ENCODE assay signal across 15 cellular contexts in genomic region chr6:21500314-21500713, GRCh38.
DNase-seq lines count a peak whose midpoint lies in the region; ATAC-seq and TF ChIP-seq lines count a peak whose summit lies in the region.
"Had no signal": no experiment of that assay in that cellular context is flagged by ENCODE, and none has a peak within 500 bp of the region (broad histone marks: within the 10 kb centered on the region; RNA-seq: fewer than 3 reads in every experiment).

No MANE protein-coding gene starts in this region.

- H3K4ac ChIP-seq in trophoblast cell (ENCODE audit: low read depth, low read length), result no peak overlapping the region

- no peak overlapping the region for H2AFZ ChIP-seq in trophoblast cell (ENCODE audit: insufficient read depth, low read length, poor library complexity)

- no peak overlapping the region for H2AK5ac ChIP-seq in trophoblast cell (ENCODE audit: low read length)

- no peaks in the 10 kb centered on the region for H3K79me1 ChIP-seq in trophoblast cell (ENCODE audit: low read length)

- H2BK5ac ChIP-seq in trophoblast cell (ENCODE audit: low read depth, low read length, poor library complexity), result no peak overlapping the region

- CTCF ChIA-PET in activated CD4-positive, alpha-beta T cell treated with anti-CD3 and anti-CD28 coated beads for 36 hours (lab: Charles Lee), result interaction anchor here (0.7 kb wide), 1 partner anchor 65 kb away, joined by 3 read pairs; no protein-coding TSS in a partner anchor

- H3K14ac ChIP-seq in trophoblast cell (ENCODE audit: low read length), result no peak overlapping the region

- no peak overlapping the region for H3K4me2 ChIP-seq in trophoblast cell (ENCODE audit: low read length)

- POLR2A ChIA-PET in activated CD4-positive, alpha-beta T cell treated with anti-CD3 and anti-CD28 coated beads for 36 hours (lab: Charles Lee), result no interaction called here

- peak overlapping the region; percentile 32 to 72 (median 67) for H3K27ac Mint-ChIP-seq in nephron
- no peak overlapping the region for H3K27ac Mint-ChIP-seq in activated CD4-positive, alpha-beta T cell treated with anti-CD3 and anti-CD28 coated beads for 36 hours
- H3K27ac Mint-ChIP-seq: CD8-positive, alpha-beta memory T cell; WTC11 had no signal

- H3K36me3 Mint-ChIP-seq in nephron (ENCODE audit: low read depth), result no peaks in the 10 kb centered on the region
- H3K36me3 Mint-ChIP-seq in activated CD4-positive, alpha-beta T cell treated with anti-CD3 and anti-CD28 coated beads for 36 hours (ENCODE audit: low read depth), result no peaks in the 10 kb centered on the region
- H3K36me3 Mint-ChIP-seq: CD8-positive, alpha-beta memory T cell; WTC11 had no signal

- H3K79me2 ChIP-seq in trophoblast cell (ENCODE audit: control insufficient read depth, insufficient read depth, low read length, poor library complexity), result no peaks in the 10 kb centered on the region

- DNase-seq in Caki2 (ENCODE audit: low read depth) (peak; percentile 6), NCI-H146 (lab: John Stamatoyannopoulos, UW) (peak; percentile 33), NCI-H82 (lab: John Stamatoyannopoulos, UW) (peak; percentile 78), inferior parietal cortex (ENCODE audit: extremely low spot score) (no peak), NCI-H524 treated with DMSO at 0.1 percent for 48 hours (lab: John Stamatoyannopoulos, UW) (no peak), trophoblast cell (no peak)
- no peak for DNase-seq in activated CD4-positive, alpha-beta T cell treated with anti-CD3 and anti-CD28 coated beads for 36 hours
- DNase-seq: activated naive CD4-positive, alpha-beta T cell; CD8-positive, alpha-beta memory T cell; GF-D8; mesendoderm; stimulated activated CD4-positive, alpha-beta T cell treated with anti-CD3 and anti-CD28 coated beads, Interleukin-12 subunit alpha, Interleukin-12 subunit beta, amount 100 ng/mL, for 4 hours; stimulated activated naive CD4-positive, alpha-beta T cell had no signal

- H4K8ac ChIP-seq in trophoblast cell (ENCODE audit: low read depth, low read length), result no peak overlapping the region

- TF ChIP-seq CTCF in nephron (IDR thresholded peaks at IDR 0.05; ENCODE audit: unreplicated experiment in 3 of 3), result no peak

- no peak overlapping the region for H3K4me3 Mint-ChIP-seq in nephron
- no peak overlapping the region for H3K4me3 Mint-ChIP-seq in activated CD4-positive, alpha-beta T cell treated with anti-CD3 and anti-CD28 coated beads for 36 hours
- H3K4me3 Mint-ChIP-seq: CD8-positive, alpha-beta memory T cell; WTC11 had no signal

- ATAC-seq in activated CD4-positive, alpha-beta T cell treated with anti-CD3 and anti-CD28 coated beads for 36 hours, result no peak
- ATAC-seq: WTC11 had no signal

- no peaks in the 10 kb centered on the region for H3K4me1 ChIP-seq in trophoblast cell (ENCODE audit: control insufficient read depth in 1 of 2, insufficient read depth in 2 of 2, low read length in 2 of 2)

- H2BK120ac ChIP-seq in trophoblast cell (ENCODE audit: insufficient read depth, low read length, poor library complexity), result no peak overlapping the region

- H4K12ac ChIP-seq in trophoblast cell (ENCODE audit: low read depth, low read length), result no peak overlapping the region

- no peaks in the 10 kb centered on the region for H3K27me3 Mint-ChIP-seq in nephron (ENCODE audit: low read depth)
- no peaks in the 10 kb centered on the region for H3K27me3 Mint-ChIP-seq in activated CD4-positive, alpha-beta T cell treated with anti-CD3 and anti-CD28 coated beads for 36 hours

- H3K9me3 Mint-ChIP-seq in nephron, result no peaks in the 10 kb centered on the region
- H3K9me3 Mint-ChIP-seq in activated CD4-positive, alpha-beta T cell treated with anti-CD3 and anti-CD28 coated beads for 36 hours (ENCODE audit: low read depth), result no peaks in the 10 kb centered on the region

- in situ Hi-C loops in Caki2 (cut with HindIII; ENCODE audit: low pct_unique_long_range_greater_than_20kb, low sequenced_read_pairs), result no loop called here

- H3K18ac ChIP-seq in trophoblast cell (ENCODE audit: low read length), result no peak overlapping the region

- no CpG with 5 or more reads among the region's 3 CpGs for WGBS in trophoblast cell (ENCODE audit: extremely low coverage, insufficient coverage, insufficient read length)

- H3K27ac ChIP-seq in trophoblast cell (ENCODE audit: low read depth, low read length), result no peak overlapping the region

- H3K36me3 ChIP-seq in trophoblast cell (ENCODE audit: control insufficient read depth in 1 of 2, insufficient read depth in 2 of 2, low read length in 2 of 2), result no peaks in the 10 kb centered on the region

- no peak overlapping the region for H2BK12ac ChIP-seq in trophoblast cell (ENCODE audit: low read length)

- no peak overlapping the region for H3K4me3 ChIP-seq in trophoblast cell (ENCODE audit: low read depth, low read length)

- H3K4me1 Mint-ChIP-seq in nephron, result peaks cover 50% of the 10 kb centered on the region
- no peaks in the 10 kb centered on the region for H3K4me1 Mint-ChIP-seq in activated CD4-positive, alpha-beta T cell treated with anti-CD3 and anti-CD28 coated beads for 36 hours
- H3K4me1 Mint-ChIP-seq: CD8-positive, alpha-beta memory T cell; WTC11 had no signal

- intact Hi-C loops in activated CD4-positive, alpha-beta T cell treated with anti-CD3 and anti-CD28 coated beads for 36 hours (cut with DNase I, micrococcal nuclease), result no loop called here

- no peak overlapping the region for H3K9ac ChIP-seq in trophoblast cell (ENCODE audit: low read length)

- H3K9me3 ChIP-seq in trophoblast cell (ENCODE audit: insufficient read depth, low read depth, low read length), result no peaks in the 10 kb centered on the region

- no peak overlapping the region for H3K23ac ChIP-seq in trophoblast cell (ENCODE audit: low read length)

- no peaks in the 10 kb centered on the region for H3K27me3 ChIP-seq in trophoblast cell (ENCODE audit: insufficient read depth, low read length)

- H4K91ac ChIP-seq in trophoblast cell (ENCODE audit: low read depth, low read length), result no peak overlapping the region

Comparison
In these comparisons a context has a peak if more than half of its experiments do, and no peak if none do; other contexts are left out.
1. DNase-seq: peak in Caki2 (single experiment), NCI-H146 (single experiment) and NCI-H82 (single experiment); none in inferior parietal cortex (single experiment), activated CD4-positive, alpha-beta T cell treated with anti-CD3 and anti-CD28 coated beads for 36 hours (single experiment), NCI-H524 treated with DMSO at 0.1 percent for 48 hours (single experiment) and trophoblast cell (0 of 2).